19 cellular contexts compared by ENCODE assay signal in genomic region chr17:17926840-17927449, GRCh38. TPM values are rescaled to one million over a fixed set of nuclear protein-coding genes. Genes with fewer than 3 reads are reported as not detected.
A peak's percentile ranks its signal among the peaks of the same experiment; 100 is the strongest.
DNase-seq lines count a peak whose midpoint lies in the region; ATAC-seq, FAIRE-seq and TF ChIP-seq lines count a peak whose summit lies in the region.
"Had no signal": no experiment of that assay in that cellular context is flagged by ENCODE, and none has a peak within 500 bp of the region (broad histone marks: within the 10 kb centered on the region; RNA-seq: fewer than 3 reads in every experiment).

No MANE protein-coding gene starts in this region.

- CTCF ChIA-PET in activated CD4-positive, alpha-beta T cell treated with anti-CD3 and anti-CD28 coated beads for 36 hours (lab: Charles Lee), result interaction anchor here (0.6 to 1.7 kb wide), 11 partner anchors 8 to 1038 kb away, joined by 3 to 12 read pairs (median 3); partner anchors contain the start of genes DRC3 and TOM1L2

- H3K4me1 ChIP-seq in adrenal gland (replicated peaks in 1 of 2) (peaks cover 35 to 48% of the 10 kb centered on the region in 2 donors), osteoblast (ENCODE audit: insufficient read depth, low read length) (peaks cover 64% of the 10 kb centered on the region), uterus (peaks cover 0 to 3% of the 10 kb centered on the region in 2 donors)

- no peaks in the 10 kb centered on the region for H3K36me3 Mint-ChIP-seq in activated CD4-positive, alpha-beta T cell treated with anti-CD3 and anti-CD28 coated beads for 36 hours (ENCODE audit: low read depth)
- H3K36me3 Mint-ChIP-seq: activated naive CD8-positive, alpha-beta T cell had no signal

- H3K36me3 ChIP-seq in adrenal gland (replicated peaks in 1 of 2), result no peaks in the 10 kb centered on the region
- H3K36me3 ChIP-seq in osteoblast (ENCODE audit: insufficient read depth, low read length), result no peaks in the 10 kb centered on the region
- no peaks in the 10 kb centered on the region for H3K36me3 ChIP-seq in uterus

- no peaks in the 10 kb centered on the region for H3K27me3 Mint-ChIP-seq in activated CD4-positive, alpha-beta T cell treated with anti-CD3 and anti-CD28 coated beads for 36 hours
- H3K27me3 Mint-ChIP-seq: activated naive CD8-positive, alpha-beta T cell; central memory CD8-positive, alpha-beta T cell; effector memory CD8-positive, alpha-beta T cell had no signal

- POLR2A ChIA-PET in activated CD4-positive, alpha-beta T cell treated with anti-CD3 and anti-CD28 coated beads for 36 hours (lab: Charles Lee), result interaction anchor here (0.6 kb wide), 1 partner anchor 103 kb away, joined by 4 read pairs; no protein-coding TSS in a partner anchor

- DNase-seq in adrenal gland, result peak in 1 of 7 donors; percentile 51
- DNase-seq in left ventricle myocardium superior, result no peak
- DNase-seq in osteoblast (ENCODE audit: insufficient read length, low spot score, missing footprints), result no peak
- peak; percentile 4 to 7 for DNase-seq in uterus
- no peak for DNase-seq in activated CD4-positive, alpha-beta T cell treated with anti-CD3 and anti-CD28 coated beads for 36 hours
- DNase-seq in GM19239 (ENCODE audit: insufficient read length, low spot score), result no peak
- DNase-seq in SK-N-DZ (ENCODE audit: low spot score), result no peak
- DNase-seq: activated CD4-positive, alpha-beta T cell treated with anti-CD3 and anti-CD28 coated beads for 4 hours; DMS53; effector memory CD8-positive, alpha-beta T cell; NCI-H1694 treated with DMSO at 0.1 percent for 48 hours; NCI-H446 treated with DMSO at 0.1 percent for 48 hours; retina; stimulated activated CD4-positive, alpha-beta T cell treated with anti-CD3 and anti-CD28 coated beads, Interleukin-1b, Interleukin-23, amount 100 ng/mL, for 48 hours; T1000 had no signal

- H3K27me3 ChIP-seq in adrenal gland, result no peaks in the 10 kb centered on the region
- no peaks in the 10 kb centered on the region for H3K27me3 ChIP-seq in osteoblast (ENCODE audit: insufficient read depth, low read length)
- no peaks in the 10 kb centered on the region for H3K27me3 ChIP-seq in uterus
- H3K27me3 ChIP-seq: BLaER1 treated with 17β-estradiol and CSF1 and Interleukin-3, amounts not matched to agents 10 nM and 100 nM had no signal

- WGBS in adrenal gland, 4 donors, result 28 to 42% (median 36%) methylated on average over 5 of the region's 5 CpGs

- intact Hi-C loops in adrenal gland (cut with DNase I), result no loop called here
- intact Hi-C loops in left ventricle myocardium superior (cut with micrococcal nuclease), result loop anchor here (10.0 kb wide), 1 partner anchor 88 kb away; no protein-coding TSS in a partner anchor
- intact Hi-C loops in uterus (cut with DNase I; ENCODE audit: low total_unique reads), result no loop called here
- intact Hi-C loops in activated CD4-positive, alpha-beta T cell treated with anti-CD3 and anti-CD28 coated beads for 36 hours (cut with DNase I, micrococcal nuclease), result no loop called here

- no peak overlapping the region for H3K27ac Mint-ChIP-seq in activated CD4-positive, alpha-beta T cell treated with anti-CD3 and anti-CD28 coated beads for 36 hours
- H3K27ac Mint-ChIP-seq: activated naive CD8-positive, alpha-beta T cell; effector memory CD8-positive, alpha-beta T cell had no signal

- no peak for FAIRE-seq in GM19239 (lab: Jason Lieb, UNC)

- peaks cover 74% of the 10 kb centered on the region for H3K79me2 ChIP-seq in osteoblast (ENCODE audit: insufficient read depth, low read length)

- H4K20me1 ChIP-seq in osteoblast (ENCODE audit: insufficient read depth, low read length), result no peaks in the 10 kb centered on the region
- H4K20me1 ChIP-seq: BLaER1 treated with 17β-estradiol and CSF1 and Interleukin-3, amounts not matched to agents 10 nM and 100 nM had no signal

- H2AFZ ChIP-seq in osteoblast (ENCODE audit: low read length), result no peak overlapping the region

- H3K4me1 Mint-ChIP-seq in activated CD4-positive, alpha-beta T cell treated with anti-CD3 and anti-CD28 coated beads for 36 hours, result no peaks in the 10 kb centered on the region

- no peak for TF ChIP-seq CTCF in adrenal gland (IDR thresholded peaks at IDR 0.05)
- no peak for TF ChIP-seq CTCF in osteoblast (IDR thresholded peaks at IDR 0.05; ENCODE audit: extremely low read depth, low read depth, low read length)
- TF ChIP-seq CTCF in uterus (IDR thresholded peaks at IDR 0.05), result no peak

- H3K27ac ChIP-seq in adrenal gland, result peak overlapping the region; percentile 27 to 65 (median 47)
- peak overlapping the region; percentile 28 for H3K27ac ChIP-seq in osteoblast (ENCODE audit: low read depth, low read length)
- no peak overlapping the region for H3K27ac ChIP-seq in uterus
- H3K27ac ChIP-seq: BLaER1 treated with 17β-estradiol and CSF1 and Interleukin-3, amounts not matched to agents 10 nM and 100 nM had no signal

- H3K4me3 ChIP-seq in adrenal gland (no peak overlapping the region), osteoblast (ENCODE audit: insufficient read depth, low read length) (no peak overlapping the region), uterus (no peak overlapping the region)
- H3K4me3 ChIP-seq: BLaER1 treated with 17β-estradiol and CSF1 and Interleukin-3, amounts not matched to agents 10 nM and 100 nM had no signal

- no peak overlapping the region for H3K4me3 Mint-ChIP-seq in activated CD4-positive, alpha-beta T cell treated with anti-CD3 and anti-CD28 coated beads for 36 hours
- H3K4me3 Mint-ChIP-seq: activated naive CD8-positive, alpha-beta T cell; central memory CD8-positive, alpha-beta T cell; effector memory CD8-positive, alpha-beta T cell had no signal

- peak overlapping the region; percentile 9 for H3K4me2 ChIP-seq in osteoblast (ENCODE audit: insufficient read depth, low read length)
- H3K4me2 ChIP-seq: BLaER1 treated with 17β-estradiol and CSF1 and Interleukin-3, amounts not matched to agents 10 nM and 100 nM had no signal

- peak; percentile 33 for ATAC-seq in left ventricle myocardium superior
- no peak for ATAC-seq in activated CD4-positive, alpha-beta T cell treated with anti-CD3 and anti-CD28 coated beads for 36 hours
- ATAC-seq: effector memory CD8-positive, alpha-beta T cell; HCT116 had no signal

- TF ChIP-seq POLR2A in adrenal gland (IDR thresholded peaks at IDR 0.05), result peak in 1 of 2 donors; percentile 8
- TF ChIP-seq POLR2A in uterus (IDR thresholded peaks at IDR 0.05), result no peak

- no peaks in the 10 kb centered on the region for H3K9me3 ChIP-seq in adrenal gland (replicated peaks in 1 of 3)
- H3K9me3 ChIP-seq in osteoblast (ENCODE audit: low read depth, low read length), result no peaks in the 10 kb centered on the region
- no peaks in the 10 kb centered on the region for H3K9me3 ChIP-seq in uterus

- no peaks in the 10 kb centered on the region for H3K9me3 Mint-ChIP-seq in activated CD4-positive, alpha-beta T cell treated with anti-CD3 and anti-CD28 coated beads for 36 hours (ENCODE audit: low read depth)
- H3K9me3 Mint-ChIP-seq: central memory CD8-positive, alpha-beta T cell; effector memory CD8-positive, alpha-beta T cell had no signal

RNA-seq across cellular contexts. Expression of gene TOM1L2, which starts 45.3 kb away (rescaled TPM):
- total RNA-seq in adrenal gland (100 to 1,000 TPM in 1 of 8 donors, 10 to 100 TPM in 7; 51.1 to 437 (median 77.9) TPM), left ventricle myocardium superior (287 TPM), osteoblast (32.1 and 38.7 TPM in 2 replicates), uterus (10 to 100 TPM; 15.6 to 85.9 (median 34.9) TPM)
- 10 to 100 TPM; 41.6 to 64.8 (median 46.5) TPM for polyA plus RNA-seq in adrenal gland
- 10 to 100 TPM; 11.3 to 11.9 TPM for total RNA-seq in activated CD4-positive, alpha-beta T cell treated with anti-CD3 and anti-CD28 coated beads for 36 hours
- 67.5 and 118 TPM in 2 replicates for polyA plus RNA-seq in SK-N-DZ (2014; cell fraction: cytosol; rRNA removed)
- 26.1 and 66.8 TPM in 2 replicates for polyA plus RNA-seq in SK-N-DZ (2014; cell fraction: nucleus; rRNA removed)

RNA-seq across cellular contexts. Expression of gene DRC3, which starts 45.7 kb away (rescaled TPM):
- total RNA-seq in adrenal gland, result 1 to 10 TPM in 7 of 8 donors, under 1 TPM in 1; 0.17 to 9.1 (median 3.4) TPM
- 10 to 100 TPM in 1 of 3 donors, 1 to 10 TPM in 2; 3.2 to 21.3 (median 7.9) TPM for polyA plus RNA-seq in adrenal gland
- total RNA-seq in left ventricle myocardium superior, result 1.5 TPM
- total RNA-seq in osteoblast, result 1.8 and 2.9 TPM in 2 replicates
- 10 to 100 TPM in 3 of 4 donors, 1 to 10 TPM in 1; 7.7 to 18.5 (median 13.6) TPM for total RNA-seq in uterus
- under 1 TPM; 0.11 to 0.18 TPM for total RNA-seq in activated CD4-positive, alpha-beta T cell treated with anti-CD3 and anti-CD28 coated beads for 36 hours
- 0.48 and 0.49 TPM in 2 replicates for polyA plus RNA-seq in SK-N-DZ (2014; cell fraction: cytosol; rRNA removed)
- 2.9 and 4.0 TPM in 2 replicates for polyA plus RNA-seq in SK-N-DZ (2014; cell fraction: nucleus; rRNA removed)

Comparison
In these comparisons a context has a peak if more than half of its experiments do, and no peak if none do; other contexts are left out.
1. DNase-seq: peak in uterus (2 of 2); none in left ventricle myocardium superior (single experiment), osteoblast (single experiment), activated CD4-positive, alpha-beta T cell treated with anti-CD3 and anti-CD28 coated beads for 36 hours (single experiment), GM19239 (single experiment) and SK-N-DZ (single experiment).
2. H3K27ac ChIP-seq: peak in adrenal gland (5 of 5) and osteoblast (single experiment); none in uterus (0 of 2).